ENCODE assay signal across 7 cellular contexts in genomic region chr17:59758998-59759651, GRCh38. TPM values are rescaled to one million over a fixed set of nuclear protein-coding genes. Genes with fewer than 3 reads are reported as not detected.
DNase-seq lines count a peak whose midpoint lies in the region; ATAC-seq, FAIRE-seq and TF ChIP-seq lines count a peak whose summit lies in the region.
"Not testable (repeated sequence)": the region's sequence is repeated elsewhere in the genome, so short reads cannot be mapped to it uniquely, and the experiment has no call there.

No MANE protein-coding gene starts in this region.

- H3K9me3 Mint-ChIP-seq in activated CD4-positive, alpha-beta T cell treated with anti-CD3 and anti-CD28 coated beads, Interleukin-2, amount 10 ng/mL, durations not matched to agents 24 days and 14 days; activated T-helper 17 cell treated with anti-CD3 and anti-CD28 coated beads, Interleukin-2, amount 50 U/mL, for 72 hours; astrocyte (ENCODE audit: unreplicated experiment); mesothelial cell of epicardium; progenitor cell of endocrine pancreas (ENCODE audit: low read depth): not testable (repeated sequence)

- H3K36me3 Mint-ChIP-seq in activated CD4-positive, alpha-beta T cell treated with anti-CD3 and anti-CD28 coated beads, Interleukin-2, amount 10 ng/mL, durations not matched to agents 24 days and 14 days (ENCODE audit: low read depth): peaks cover 50% of the 10 kb centered on the region
- peaks cover 88% of the 10 kb centered on the region for H3K36me3 Mint-ChIP-seq in activated T-helper 17 cell treated with anti-CD3 and anti-CD28 coated beads, Interleukin-2, amount 50 U/mL, for 72 hours (ENCODE audit: low read depth)
- H3K36me3 Mint-ChIP-seq in astrocyte (ENCODE audit: low read depth, unreplicated experiment): peaks cover 11% of the 10 kb centered on the region
- peaks cover 20% of the 10 kb centered on the region for H3K36me3 Mint-ChIP-seq in mesothelial cell of epicardium
- peaks cover 15% of the 10 kb centered on the region for H3K36me3 Mint-ChIP-seq in progenitor cell of endocrine pancreas (ENCODE audit: insufficient read depth)

- H3K27me3 ChIP-seq in PC-9 (ENCODE audit: insufficient read depth, low read depth); astrocyte (ENCODE audit: insufficient read depth, low read length): not testable (repeated sequence)

- ATAC-seq in A549; activated T-helper 17 cell treated with anti-CD3 and anti-CD28 coated beads, Interleukin-2, amount 50 U/mL, for 72 hours (replicated peaks): not testable (repeated sequence)

- POLR2A ChIA-PET in A549 (lab: Yijun Ruan, JAX): interaction anchor here (0.8 to 0.9 kb wide), 3 partner anchors 24 to 84 kb away, joined by 3 to 5 read pairs (median 3); no protein-coding TSS in a partner anchor
- POLR2A ChIA-PET in PC-9 (lab: Charles Lee; ENCODE audit: unreplicated experiment): interaction anchor here (0.6 to 0.7 kb wide), 3 partner anchors 24 to 84 kb away, joined by 3 to 7 read pairs (median 5); no protein-coding TSS in a partner anchor

- DNase-seq in A549 (ENCODE audit: low read depth in 1 of 2, low spot score in 1 of 2); PC-9; astrocyte (ENCODE audit: low read depth); mesothelial cell of epicardium (ENCODE audit: low spot score in 2 of 2, unreplicated experiment in 2 of 2); progenitor cell of endocrine pancreas (ENCODE audit: low spot score, unreplicated experiment): not testable (repeated sequence)
- DNase-seq in activated CD4-positive, alpha-beta T cell treated with anti-CD3 and anti-CD28 coated beads, Interleukin-2, amount 10 ng/mL, durations not matched to agents 24 days and 14 days: peak; percentile 57

- CTCF ChIA-PET in A549 (lab: Yijun Ruan, JAX): interaction anchor here (0.6 to 1.8 kb wide), 9 partner anchors 13 to 100 kb away, joined by 3 to 6 read pairs (median 3); no protein-coding TSS in a partner anchor
- CTCF ChIA-PET in PC-9 (lab: Charles Lee): not testable (repeated sequence)

- H3K27me3 Mint-ChIP-seq in activated CD4-positive, alpha-beta T cell treated with anti-CD3 and anti-CD28 coated beads, Interleukin-2, amount 10 ng/mL, durations not matched to agents 24 days and 14 days; activated T-helper 17 cell treated with anti-CD3 and anti-CD28 coated beads, Interleukin-2, amount 50 U/mL, for 72 hours; astrocyte (ENCODE audit: low read depth, unreplicated experiment); mesothelial cell of epicardium (ENCODE audit: low read depth); progenitor cell of endocrine pancreas: not testable (repeated sequence)

- not testable (repeated sequence) for H4K20me1 ChIP-seq in PC-9 (ENCODE audit: insufficient read depth); astrocyte (ENCODE audit: insufficient read depth, low read length)

- not testable (repeated sequence) for H3K4me3 Mint-ChIP-seq in activated CD4-positive, alpha-beta T cell treated with anti-CD3 and anti-CD28 coated beads, Interleukin-2, amount 10 ng/mL, durations not matched to agents 24 days and 14 days; astrocyte (ENCODE audit: unreplicated experiment); mesothelial cell of epicardium; progenitor cell of endocrine pancreas (ENCODE audit: low read depth)
- H3K4me3 Mint-ChIP-seq in activated T-helper 17 cell treated with anti-CD3 and anti-CD28 coated beads, Interleukin-2, amount 50 U/mL, for 72 hours: peak overlapping the region; percentile 82

- WGBS in A549 (ENCODE audit: missing lambda C conversion rate): 92% methylated on average over 4 of the region's 4 CpGs

- FAIRE-seq in A549 (lab: Jason Lieb, UNC); astrocyte (lab: Jason Lieb, UNC): not testable (repeated sequence)

- TF ChIP-seq POLR2A in A549 (IDR thresholded peaks at IDR 0.05; ENCODE audit: low read length): not testable (repeated sequence)

- not testable (repeated sequence) for BruUV-seq in PC-9 (replicated peaks; lab: Mats Ljungman, UMichigan)

- not testable (repeated sequence) for TF ChIP-seq CTCF in A549 (IDR thresholded peaks at IDR 0.05); PC-9 (conservative IDR thresholded peaks at IDR 0.05); astrocyte (IDR thresholded peaks at IDR 0.05; ENCODE audit: insufficient read depth, low read depth, low read length); mesothelial cell of epicardium (IDR thresholded peaks at IDR 0.05; ENCODE audit: unreplicated experiment); progenitor cell of endocrine pancreas (IDR thresholded peaks at IDR 0.05; ENCODE audit: unreplicated experiment)

- not testable (repeated sequence) for TF ChIP-seq RAD21 in A549 (conservative IDR thresholded peaks at IDR 0.05 in 1 of 2, IDR thresholded peaks at IDR 0.05 in 1 of 2)

- H3K9me3 ChIP-seq in A549: peaks cover 27% of the 10 kb centered on the region
- not testable (repeated sequence) for H3K9me3 ChIP-seq in PC-9 (ENCODE audit: insufficient read depth, low read depth); astrocyte (ENCODE audit: insufficient read depth, low read depth, low read length)

- H3K4me2 ChIP-seq in A549; PC-9; astrocyte (ENCODE audit: low read length): not testable (repeated sequence)

- H3K36me3 ChIP-seq in PC-9 (ENCODE audit: low read depth): peaks cover 18% of the 10 kb centered on the region
- H3K36me3 ChIP-seq in astrocyte (ENCODE audit: insufficient read depth, low read length): not testable (repeated sequence)

- H3K4me3 ChIP-seq in A549; PC-9; astrocyte (ENCODE audit: insufficient read depth, low read depth, low read length): not testable (repeated sequence)

- intact Hi-C loops in PC-9 (cut with micrococcal nuclease; ENCODE audit: unreplicated experiment); activated CD4-positive, alpha-beta T cell treated with anti-CD3 and anti-CD28 coated beads, Interleukin-2, amount 10 ng/mL, durations not matched to agents 24 days and 14 days (cut with micrococcal nuclease): not testable (repeated sequence)

- TF ChIP-seq EP300 in A549 (IDR thresholded peaks at IDR 0.05): not testable (repeated sequence)

- H3K27ac ChIP-seq in A549: peak overlapping the region; percentile 95 to 98
- H3K27ac ChIP-seq in PC-9: peak overlapping the region; percentile 99
- H3K27ac ChIP-seq in astrocyte (ENCODE audit: low read depth, low read length): peak overlapping the region; percentile 100

- not testable (repeated sequence) for H3K9me2 ChIP-seq in PC-9 (ENCODE audit: insufficient read depth)

- not testable (repeated sequence) for H3K9ac ChIP-seq in astrocyte (ENCODE audit: low read length)

- H3K4me1 ChIP-seq in A549 (peaks cover 68% of the 10 kb centered on the region), PC-9 (replicated peaks; ENCODE audit: insufficient read depth) (peaks cover 85% of the 10 kb centered on the region), astrocyte (ENCODE audit: insufficient read depth, low read length) (peaks cover 69% of the 10 kb centered on the region)

- peaks cover 58% of the 10 kb centered on the region for H3K4me1 Mint-ChIP-seq in activated CD4-positive, alpha-beta T cell treated with anti-CD3 and anti-CD28 coated beads, Interleukin-2, amount 10 ng/mL, durations not matched to agents 24 days and 14 days
- peaks cover 33% of the 10 kb centered on the region for H3K4me1 Mint-ChIP-seq in activated T-helper 17 cell treated with anti-CD3 and anti-CD28 coated beads, Interleukin-2, amount 50 U/mL, for 72 hours
- H3K4me1 Mint-ChIP-seq in astrocyte (ENCODE audit: low read depth, unreplicated experiment): peaks cover 66% of the 10 kb centered on the region
- peaks cover 56% of the 10 kb centered on the region for H3K4me1 Mint-ChIP-seq in mesothelial cell of epicardium
- H3K4me1 Mint-ChIP-seq in progenitor cell of endocrine pancreas (ENCODE audit: low read depth): peaks cover 34% of the 10 kb centered on the region

- H3F3A ChIP-seq in PC-9 (ENCODE audit: insufficient read depth, low read depth): peaks cover 63% of the 10 kb centered on the region

- peaks cover 59% of the 10 kb centered on the region for H3K79me2 ChIP-seq in PC-9 (ENCODE audit: low read depth)
- H3K79me2 ChIP-seq in astrocyte (ENCODE audit: insufficient read depth, low read length): peaks cover 41% of the 10 kb centered on the region

- H2AFZ ChIP-seq in PC-9; astrocyte (ENCODE audit: low read depth, low read length): not testable (repeated sequence)

- H3K27ac Mint-ChIP-seq in activated CD4-positive, alpha-beta T cell treated with anti-CD3 and anti-CD28 coated beads, Interleukin-2, amount 10 ng/mL, durations not matched to agents 24 days and 14 days: peak overlapping the region; percentile 87
- peak overlapping the region; percentile 98 for H3K27ac Mint-ChIP-seq in activated T-helper 17 cell treated with anti-CD3 and anti-CD28 coated beads, Interleukin-2, amount 50 U/mL, for 72 hours
- H3K27ac Mint-ChIP-seq in astrocyte (ENCODE audit: unreplicated experiment): peak overlapping the region; percentile 100
- peak overlapping the region; percentile 59 for H3K27ac Mint-ChIP-seq in mesothelial cell of epicardium
- peak overlapping the region; percentile 59 for H3K27ac Mint-ChIP-seq in progenitor cell of endocrine pancreas

RNA-seq across cellular contexts. Expression of gene VMP1, which starts 51.7 kb away (rescaled TPM):
- polyA plus RNA-seq in A549 (2011; rRNA removed) (638 and 726 TPM in 2 replicates), A549 (2017; fragmentation: RNase III; extraction: RNeasy Plus Mini Kit Qiagen cat#74134 plus additional on column Dnase treatment) (354 to 422 TPM (median 395 TPM) in 3 replicates)
- 95.8 and 122 TPM in 2 replicates for polyA plus RNA-seq in A549 (2012; cell fraction: cytosol; rRNA removed)
- polyA plus RNA-seq in A549 (2012; cell fraction: nucleus; rRNA removed): 106 and 218 TPM in 2 replicates
- polyA minus RNA-seq in A549 (2011; rRNA and poly(A)+ RNA removed): 969 and 1,130 TPM in 2 replicates
- total RNA-seq in PC-9 (2021) (222 and 236 TPM in 2 replicates), astrocyte (288 and 314 TPM in 2 replicates), mesothelial cell of epicardium (207 to 208 TPM (median 208 TPM) in 3 replicates), progenitor cell of endocrine pancreas (162 and 177 TPM in 2 replicates)
- 417 and 422 TPM in 2 replicates for total RNA-seq in activated CD4-positive, alpha-beta T cell treated with anti-CD3 and anti-CD28 coated beads, Interleukin-2, amount 10 ng/mL, durations not matched to agents 24 days and 14 days
- 100 to 1,000 TPM; 309 to 488 TPM for total RNA-seq in activated T-helper 17 cell treated with anti-CD3 and anti-CD28 coated beads, Interleukin-2, amount 50 U/mL, for 72 hours

RNA-seq across cellular contexts. Expression of gene PTRH2, which starts 51.9 kb away (rescaled TPM):
- polyA plus RNA-seq in A549 (2011; rRNA removed) (169 and 171 TPM in 2 replicates), A549 (2017; fragmentation: RNase III; extraction: RNeasy Plus Mini Kit Qiagen cat#74134 plus additional on column Dnase treatment) (109 to 114 TPM (median 111 TPM) in 3 replicates)
- polyA plus RNA-seq in A549 (2012; cell fraction: cytosol; rRNA removed): 94.6 and 108 TPM in 2 replicates
- 35.6 and 63.6 TPM in 2 replicates for polyA plus RNA-seq in A549 (2012; cell fraction: nucleus; rRNA removed)
- polyA minus RNA-seq in A549 (2011; rRNA and poly(A)+ RNA removed): 53.6 and 71.5 TPM in 2 replicates
- total RNA-seq in PC-9 (2021) (23.3 and 25.9 TPM in 2 replicates), astrocyte (34.5 and 36.3 TPM in 2 replicates), mesothelial cell of epicardium (22.5 to 24.7 TPM (median 24.4 TPM) in 3 replicates), progenitor cell of endocrine pancreas (19.2 and 23.8 TPM in 2 replicates)
- 49.0 and 50.3 TPM in 2 replicates for total RNA-seq in activated CD4-positive, alpha-beta T cell treated with anti-CD3 and anti-CD28 coated beads, Interleukin-2, amount 10 ng/mL, durations not matched to agents 24 days and 14 days
- 10 to 100 TPM; 32.4 to 48.6 TPM for total RNA-seq in activated T-helper 17 cell treated with anti-CD3 and anti-CD28 coated beads, Interleukin-2, amount 50 U/mL, for 72 hours
